In genomic region chr5:68395844-68396523, GRCh38 we compare ENCODE assay signal across 20 cellular contexts.
A peak's percentile ranks its signal among the peaks of the same experiment; 100 is the strongest.
DNase-seq lines count a peak whose midpoint lies in the region; ATAC-seq and TF ChIP-seq lines count a peak whose summit lies in the region.
"Had no signal": no experiment of that assay in that cellular context is flagged by ENCODE, and none has a peak within 500 bp of the region (broad histone marks: within the 10 kb centered on the region; RNA-seq: fewer than 3 reads in every experiment).

No MANE protein-coding gene starts in this region.

- H3K27ac ChIP-seq in PC-9 (peak overlapping the region; percentile 75), suprapubic skin (peak overlapping the region; percentile 55)
- H3K27ac ChIP-seq: gastrocnemius medialis had no signal

- H3K4me3 ChIP-seq in PC-9 (peak overlapping the region; percentile 31; the same call in 1 of the 2 replicates), suprapubic skin (no peak overlapping the region)
- H3K4me3 ChIP-seq: gastrocnemius medialis, GM12878, smooth muscle cell had no signal

- H3K27me3 ChIP-seq in PC-9 (ENCODE audit: insufficient read depth, low read depth) (no peaks in the 10 kb centered on the region), suprapubic skin (no peaks in the 10 kb centered on the region)
- H3K27me3 ChIP-seq: gastrocnemius medialis had no signal

- H3K4me1 ChIP-seq in PC-9 (replicated peaks; ENCODE audit: insufficient read depth) (peaks cover 29% of the 10 kb centered on the region), suprapubic skin (peaks cover 7% of the 10 kb centered on the region)
- H3K4me1 ChIP-seq: gastrocnemius medialis had no signal

- H4K20me1 ChIP-seq in PC-9 (ENCODE audit: insufficient read depth), result no peaks in the 10 kb centered on the region

- peak; percentile 63 for DNase-seq in NK-92 treated with Interleukin-12 subunit alpha and Interleukin-12 subunit beta, amount 100 ng/mL, for 24 hours (lab: John Stamatoyannopoulos, UW)
- DNase-seq in NK-92 (lab: John Stamatoyannopoulos, UW; ENCODE audit: unreplicated experiment) (no peak), PC-9 (peak; percentile 26 to 69), left kidney (ENCODE audit: low read depth, low spot score) (peak; percentile 79), suprapubic skin (ENCODE audit: low spot score in 2 of 2) (no peak), NCI-H146 (lab: John Stamatoyannopoulos, UW) (no peak), EL (no peak), Right ventricle myocardium superior (no peak)
- DNase-seq: activated B cell treated with CpG ODN at 0.5 μM for 24 hours; activated CD8-positive, alpha-beta memory T cell treated with anti-CD3 and anti-CD28 coated beads, Interleukin-2, amount 10 ng/mL, durations not matched to agents 7 days and 5 days; activated gamma-delta T cell; CD8-positive, alpha-beta memory T cell; gastrocnemius medialis; H7; immature natural killer cell; NCI-H1105 treated with DMSO at 0.1 percent for 48 hours; occipital lobe had no signal

- no peaks in the 10 kb centered on the region for H3K9me2 ChIP-seq in PC-9 (ENCODE audit: insufficient read depth)

- peak overlapping the region; percentile 20; the same call in 1 of the 2 replicates for H2AFZ ChIP-seq in PC-9

- 57% methylated on average over 2 of the region's 2 CpGs for WGBS in suprapubic skin

- no peaks in the 10 kb centered on the region for H3K79me2 ChIP-seq in PC-9 (ENCODE audit: low read depth)

- intact Hi-C loops in PC-9 (cut with micrococcal nuclease; ENCODE audit: unreplicated experiment), result loop anchor here (1.0 to 5.0 kb wide), 2 partner anchors 52 to 61 kb away; no protein-coding TSS in a partner anchor
- intact Hi-C loops in Right ventricle myocardium superior (cut with DNase I), result no loop called here

- H3K36me3 ChIP-seq in PC-9 (ENCODE audit: low read depth), result no peaks in the 10 kb centered on the region
- no peaks in the 10 kb centered on the region for H3K36me3 ChIP-seq in suprapubic skin
- H3K36me3 ChIP-seq: gastrocnemius medialis had no signal

- ATAC-seq in Right ventricle myocardium superior (ENCODE audit: poor library complexity), result no peak
- ATAC-seq: activated CD8-positive, alpha-beta memory T cell treated with anti-CD3 and anti-CD28 coated beads, Interleukin-2, amount 10 ng/mL, durations not matched to agents 7 days and 5 days; gastrocnemius medialis; GM12878; stimulated activated effector memory CD8-positive, alpha-beta T cell treated with anti-CD3 and anti-CD28 coated beads, Interleukin-12 subunit alpha, Interleukin-12 subunit beta, amount 100 ng/mL, for 72 hours had no signal

- CTCF ChIA-PET in PC-9 (lab: Charles Lee), result interaction anchor here (0.8 kb wide), 1 partner anchor 90 kb away, joined by 4 read pairs; no protein-coding TSS in a partner anchor

- TF ChIP-seq CTCF in PC-9 (conservative IDR thresholded peaks at IDR 0.05) (no peak), suprapubic skin (IDR thresholded peaks at IDR 0.05) (no peak)

- peaks cover 11% of the 10 kb centered on the region; the same call in 1 of the 2 replicates for H3K9me3 ChIP-seq in PC-9 (ENCODE audit: insufficient read depth, low read depth)
- no peaks in the 10 kb centered on the region for H3K9me3 ChIP-seq in suprapubic skin
- H3K9me3 ChIP-seq: gastrocnemius medialis had no signal

- peaks cover 27% of the 10 kb centered on the region; the same call in 1 of the 2 replicates for H3F3A ChIP-seq in PC-9 (ENCODE audit: insufficient read depth, low read depth)

- TF ChIP-seq POLR2A in suprapubic skin (IDR thresholded peaks at IDR 0.05), result no peak

- no peak for TF ChIP-seq EP300 in suprapubic skin (IDR thresholded peaks at IDR 0.05)

- POLR2A ChIA-PET in PC-9 (lab: Charles Lee; ENCODE audit: unreplicated experiment), result interaction anchor here (0.5 kb wide), 1 partner anchor 25 kb away, joined by 4 read pairs; no protein-coding TSS in a partner anchor

- no TSS peak for BruUV-seq in PC-9 (replicated peaks; lab: Mats Ljungman, UMichigan)

- H3K4me2 ChIP-seq in PC-9, result peak overlapping the region; percentile 69
- H3K4me2 ChIP-seq: smooth muscle cell had no signal

Comparison
In these comparisons a context has a peak if more than half of its experiments do, and no peak if none do; other contexts are left out.
1. DNase-seq: peak in NK-92 treated with Interleukin-12 subunit alpha and Interleukin-12 subunit beta, amount 100 ng/mL, for 24 hours (single experiment), PC-9 (2 of 2) and left kidney (single experiment); none in NK-92 (single experiment), suprapubic skin (0 of 2), NCI-H146 (single experiment), EL (single experiment) and Right ventricle myocardium superior (single experiment).